1 cellular context compared by ENCODE assay signal in genomic region chr7:155069992-155070827, GRCh38.
A peak's percentile ranks its signal among the peaks of the same experiment; 100 is the strongest.
TF ChIP-seq lines count a peak whose summit lies in the region.

HTR5A (plus strand) TSS chr7:155070324; CDS start chr7:155070900, 576 bp downstream.

TF ChIP-seq in WTC11, 78 proteins besides CTCF, POLR2A, EP300 and RAD21 (continued from another document and continues in another):
- TF ChIP-seq PREB (CRISPR knock-in tag; IDR thresholded peaks at IDR 0.05; ENCODE audit: borderline replicate concordance): peak; percentile 100
- no peak for TF ChIP-seq RORB (CRISPR knock-in tag; IDR thresholded peaks at IDR 0.05)
- TF ChIP-seq SOX15 (CRISPR knock-in tag; IDR thresholded peaks at IDR 0.05): no peak
- peak; percentile 89 for TF ChIP-seq ZNF423 (CRISPR knock-in tag; IDR thresholded peaks at IDR 0.05)
- TF ChIP-seq ATF6 (CRISPR knock-in tag; IDR thresholded peaks at IDR 0.05): peak; percentile 97
- TF ChIP-seq ATF2 (CRISPR knock-in tag; IDR thresholded peaks at IDR 0.05; ENCODE audit: borderline replicate concordance, low read depth): peak; percentile 100
- TF ChIP-seq NR1H2 (CRISPR knock-in tag; IDR thresholded peaks at IDR 0.05): peak; percentile 99
- peak; percentile 87 for TF ChIP-seq ZNF425 (CRISPR knock-in tag; conservative IDR thresholded peaks at IDR 0.05)
- peak; percentile 100 for TF ChIP-seq ELF4 (CRISPR knock-in tag; IDR thresholded peaks at IDR 0.05; ENCODE audit: low read depth)
- TF ChIP-seq PRDM15 (CRISPR knock-in tag; IDR thresholded peaks at IDR 0.05): peak; percentile 92
- TF ChIP-seq GRHL2 (CRISPR knock-in tag; IDR thresholded peaks at IDR 0.05; ENCODE audit: insufficient replicate concordance, severe bottlenecking): no peak
- peak; percentile 99 for TF ChIP-seq SP1 (CRISPR knock-in tag; conservative IDR thresholded peaks at IDR 0.05)
- peak; percentile 100 for TF ChIP-seq ZNF219 (CRISPR knock-in tag; IDR thresholded peaks at IDR 0.05; ENCODE audit: borderline replicate concordance)
- peak; percentile 97 for TF ChIP-seq ERG (CRISPR knock-in tag; IDR thresholded peaks at IDR 0.05)
- peak; percentile 97 for TF ChIP-seq USF1 (CRISPR knock-in tag; IDR thresholded peaks at IDR 0.05)
- TF ChIP-seq IRF1 (CRISPR knock-in tag; IDR thresholded peaks at IDR 0.05): peak; percentile 100
- peak; percentile 100 for TF ChIP-seq ZBTB43 (CRISPR knock-in tag; IDR thresholded peaks at IDR 0.05)
- peak; percentile 100 for TF ChIP-seq ARID4B (CRISPR knock-in tag; IDR thresholded peaks at IDR 0.05; ENCODE audit: borderline replicate concordance)
- peak; percentile 98 for TF ChIP-seq CREM (CRISPR knock-in tag; IDR thresholded peaks at IDR 0.05)
- peak; percentile 100 for TF ChIP-seq ATF1 (CRISPR knock-in tag; IDR thresholded peaks at IDR 0.05)
- TF ChIP-seq STAT6 (CRISPR knock-in tag; conservative IDR thresholded peaks at IDR 0.05; ENCODE audit: low read depth): peak; percentile 99
- TF ChIP-seq ZMAT4 (CRISPR knock-in tag; IDR thresholded peaks at IDR 0.05): no peak
- peak; percentile 86 for TF ChIP-seq NFYB (CRISPR knock-in tag; conservative IDR thresholded peaks at IDR 0.05; ENCODE audit: low read depth)
- TF ChIP-seq HMGXB4 (CRISPR knock-in tag; IDR thresholded peaks at IDR 0.05): peak; percentile 99
- peak; percentile 100 for TF ChIP-seq FOXP1 (CRISPR knock-in tag; IDR thresholded peaks at IDR 0.05; ENCODE audit: borderline replicate concordance)
